In genomic region chr10:102721954-102722353, GRCh38 we compare ENCODE assay signal across 1 cellular context.
TF ChIP-seq lines count a peak whose summit lies in the region.

No MANE protein-coding gene starts in this region.

TF ChIP-seq in GM23338, 12 proteins besides CTCF, POLR2A, EP300 and RAD21:
- TF ChIP-seq EZH2 (IDR thresholded peaks at IDR 0.05; ENCODE audit: low read depth, unreplicated experiment) (no peak), EZH2phosphoT487 (IDR thresholded peaks at IDR 0.05; ENCODE audit: unreplicated experiment) (no peak), REST (IDR thresholded peaks at IDR 0.05; ENCODE audit: unreplicated experiment) (no peak), ZNF331 (CRISPR knock-in tag; IDR thresholded peaks at IDR 0.05; ENCODE audit: low read depth) (no peak), ETS1 (IDR thresholded peaks at IDR 0.05) (no peak), NANOG (IDR thresholded peaks at IDR 0.05; ENCODE audit: borderline replicate concordance) (no peak), ZNF462 (CRISPR knock-in tag; IDR thresholded peaks at IDR 0.05) (no peak), ZNF114 (CRISPR knock-in tag; IDR thresholded peaks at IDR 0.05) (no peak), STAT1 (IDR thresholded peaks at IDR 0.05; ENCODE audit: unreplicated experiment) (no peak), JUNB (IDR thresholded peaks at IDR 0.05; ENCODE audit: unreplicated experiment) (no peak), POLR2AphosphoS5 (IDR thresholded peaks at IDR 0.05; ENCODE audit: low read depth) (no peak), CREB1 (CRISPR knock-in tag; IDR thresholded peaks at IDR 0.05; ENCODE audit: low read depth) (no peak)
